Comparison of ENCODE assay signal across 20 cellular contexts in the genomic region with DNA sequence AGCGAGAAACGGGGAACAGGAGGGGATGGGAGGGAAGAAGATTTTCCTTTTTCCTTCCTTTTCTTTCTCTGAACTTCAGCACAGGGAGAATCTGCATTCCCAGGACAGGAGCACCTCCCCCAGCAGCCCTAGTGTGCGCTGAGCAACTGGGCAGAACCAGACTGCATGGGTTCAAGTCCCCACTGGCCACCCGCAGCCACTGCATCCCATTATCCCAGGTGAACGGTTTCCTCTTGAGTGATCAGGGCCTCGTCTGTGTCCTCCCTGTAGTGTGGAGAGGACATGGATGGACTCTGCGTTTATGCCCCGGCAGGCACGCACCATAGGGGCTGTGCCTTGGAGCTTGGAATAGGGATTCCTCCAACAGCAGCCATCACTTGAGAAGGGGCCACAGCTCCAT. TPM values are rescaled to one million over a fixed set of nuclear protein-coding genes. Genes with fewer than 3 reads are reported as not detected.
DNase-seq lines count a peak whose midpoint lies in the region; ATAC-seq and TF ChIP-seq lines count a peak whose summit lies in the region.
"Had no signal": no experiment of that assay in that cellular context is flagged by ENCODE, and none has a peak within 500 bp of the region (broad histone marks: within the 10 kb centered on the region; RNA-seq: fewer than 3 reads in every experiment).

No MANE protein-coding gene starts in this region.

- H3K23ac ChIP-seq in neuronal stem cell (ENCODE audit: low read depth, low read length, poor library complexity): no peak overlapping the region

- TF ChIP-seq EP300 in esophagus muscularis mucosa (IDR thresholded peaks at IDR 0.05): no peak

- H3K4me2 ChIP-seq in neuronal stem cell (ENCODE audit: insufficient read depth, low read length, poor library complexity, severe bottlenecking): no peak overlapping the region

- intact Hi-C loops in esophagus muscularis mucosa (cut with DNase I): no loop called here
- intact Hi-C loops in tibial artery (cut with DNase I; ENCODE audit: low total_unique reads): loop anchor here (5.0 kb wide), 2 partner anchors 88 to 458 kb away; no protein-coding TSS in a partner anchor

- H4K91ac ChIP-seq in neuronal stem cell (ENCODE audit: low read depth, low read length, poor library complexity): no peak overlapping the region

- TF ChIP-seq POLR2A in Peyer's patch (IDR thresholded peaks at IDR 0.05): no peak
- no peak for TF ChIP-seq POLR2A in esophagus muscularis mucosa (IDR thresholded peaks at IDR 0.05; ENCODE audit: low read depth)

- H2AK5ac ChIP-seq in neuronal stem cell (ENCODE audit: low read depth, low read length): no peak overlapping the region

- H3K27me3 Mint-ChIP-seq in activated naive CD8-positive, alpha-beta T cell treated with anti-CD3 and anti-CD28 coated beads for 36 hours: peaks cover 6% of the 10 kb centered on the region

- no peak overlapping the region for H2BK120ac ChIP-seq in neuronal stem cell (ENCODE audit: low read depth, low read length)

- WGBS in esophagus muscularis mucosa: 69% methylated on average over 6 of the region's 9 CpGs
- WGBS in neuronal stem cell (ENCODE audit: extremely low coverage in 2 of 2, insufficient read length in 2 of 2, insufficient replicate concordance in 1 of 2), 2 donors: no CpG with 5 or more reads among the region's 9 CpGs

- H4K8ac ChIP-seq in neuronal stem cell (ENCODE audit: low read depth, low read length): no peak overlapping the region

- no peak overlapping the region for H3K4me3 Mint-ChIP-seq in activated naive CD8-positive, alpha-beta T cell treated with anti-CD3 and anti-CD28 coated beads for 36 hours
- H3K4me3 Mint-ChIP-seq: activated B cell treated with CpG ODN at 0.5 μM for 24 hours; T-helper 1 cell treated with Interleukin-12 subunit alpha and Interleukin-12 subunit beta and Interleukin-4 antibody, amounts not matched to agents 30 μg/mL and 1 μg/mL, for 36 hours had no signal

- TF ChIP-seq CTCF in Peyer's patch (IDR thresholded peaks at IDR 0.05) (no peak), esophagus muscularis mucosa (IDR thresholded peaks at IDR 0.05) (no peak), tibial artery (IDR thresholded peaks at IDR 0.05) (peak in 1 of 2 experiments; percentile 18)

- peaks cover 1% of the 10 kb centered on the region for H3K79me1 ChIP-seq in neuronal stem cell (ENCODE audit: low read depth, low read length)

- H3K9ac ChIP-seq in neuronal stem cell (ENCODE audit: low read depth, low read length, poor library complexity): peak overlapping the region; percentile 9

- peaks cover 0 to 6% (median 5%) of the 10 kb centered on the region in 4 donors for H3K4me1 ChIP-seq in Peyer's patch
- peaks cover 9 to 49% (median 38%) of the 10 kb centered on the region in 4 donors for H3K4me1 ChIP-seq in esophagus muscularis mucosa
- peaks cover 2 to 12% of the 10 kb centered on the region in 2 donors for H3K4me1 ChIP-seq in neuronal stem cell (ENCODE audit: control insufficient read depth in 2 of 2, insufficient read depth in 1 of 2, low read depth in 1 of 2, low read length in 2 of 2)
- H3K4me1 ChIP-seq in tibial artery: peaks cover 0 to 65% (median 32%) of the 10 kb centered on the region in 4 donors

- DNase-seq in Peyer's patch: peak in 1 of 3 donors; percentile 34
- DNase-seq in esophagus muscularis mucosa (ENCODE audit: extremely low spot score): no peak
- DNase-seq in neuronal stem cell (ENCODE audit: low spot score): no peak
- DNase-seq in tibial artery: no peak
- no peak for DNase-seq in activated naive CD8-positive, alpha-beta T cell treated with anti-CD3 and anti-CD28 coated beads for 36 hours
- no peak for DNase-seq in stimulated activated CD4-positive, alpha-beta T cell treated with anti-CD3 and anti-CD28 coated beads, Interleukin-4, amount 100 ng/mL, for 4 hours
- DNase-seq: activated B cell treated with CpG ODN at 0.5 μM for 24 hours; activated effector memory CD4-positive, alpha-beta T cell treated with Interleukin-2 at 50 U/mL for 16 hours; dermis blood vessel endothelial cell; hippocampal formation; naive thymus-derived CD4-positive, alpha-beta T cell; NCI-H2081 treated with DMSO at 0.1 percent for 48 hours; stimulated activated CD4-positive, alpha-beta T cell treated with anti-CD3 and anti-CD28 coated beads, Interleukin-4, amount 100 ng/mL, for 24 hours had no signal

- H3K4ac ChIP-seq in neuronal stem cell (ENCODE audit: low read length): no peak overlapping the region

- no peaks in the 10 kb centered on the region for H3K36me3 Mint-ChIP-seq in activated naive CD8-positive, alpha-beta T cell treated with anti-CD3 and anti-CD28 coated beads for 36 hours
- H3K36me3 Mint-ChIP-seq: naive thymus-derived CD4-positive, alpha-beta T cell had no signal

- H3K27me3 ChIP-seq in Peyer's patch (no peaks in the 10 kb centered on the region), esophagus muscularis mucosa (peaks cover 0 to 10% (median 0%) of the 10 kb centered on the region in 4 donors), neuronal stem cell (ENCODE audit: control insufficient read depth in 3 of 3, insufficient read depth in 3 of 3, low read depth in 1 of 3, low read length in 3 of 3) (peaks cover 0 to 24% (median 20%) of the 10 kb centered on the region in 3 experiments), tibial artery (no peaks in the 10 kb centered on the region)

- H3K27ac Mint-ChIP-seq in activated naive CD8-positive, alpha-beta T cell treated with anti-CD3 and anti-CD28 coated beads for 36 hours: no peak overlapping the region
- H3K27ac Mint-ChIP-seq: activated B cell treated with CpG ODN at 0.5 μM for 24 hours; naive thymus-derived CD4-positive, alpha-beta T cell; T-helper 1 cell treated with Interleukin-12 subunit alpha and Interleukin-12 subunit beta and Interleukin-4 antibody, amounts not matched to agents 30 μg/mL and 1 μg/mL, for 36 hours had no signal

- no peak overlapping the region for H2BK12ac ChIP-seq in neuronal stem cell (ENCODE audit: low read length)

- H3K9me3 Mint-ChIP-seq in activated naive CD8-positive, alpha-beta T cell treated with anti-CD3 and anti-CD28 coated beads for 36 hours: no peaks in the 10 kb centered on the region
- H3K9me3 Mint-ChIP-seq: activated B cell treated with CpG ODN at 0.5 μM for 24 hours; T-helper 1 cell treated with Interleukin-12 subunit alpha and Interleukin-12 subunit beta and Interleukin-4 antibody, amounts not matched to agents 30 μg/mL and 1 μg/mL, for 36 hours had no signal

- peak overlapping the region; percentile 59 for H3K18ac ChIP-seq in neuronal stem cell (ENCODE audit: low read length)

- H3K27ac ChIP-seq in Peyer's patch (peak overlapping the region in 3 of 4 donors; percentile 49 to 87 (median 62)), esophagus muscularis mucosa (replicated peaks in 1 of 4) (peak overlapping the region; percentile 53 to 81 (median 78)), neuronal stem cell (replicated peaks; ENCODE audit: low read length) (no peak overlapping the region), tibial artery (peak overlapping the region; percentile 81 to 89)
- H3K27ac ChIP-seq: RWPE1 had no signal

- peaks cover 24% of the 10 kb centered on the region for H3K4me1 Mint-ChIP-seq in activated naive CD8-positive, alpha-beta T cell treated with anti-CD3 and anti-CD28 coated beads for 36 hours

- no peak overlapping the region for H3K14ac ChIP-seq in neuronal stem cell (ENCODE audit: low read length)

- H3K4me3 ChIP-seq in Peyer's patch (peak overlapping the region in 1 of 4 donors; percentile 25), esophagus muscularis mucosa (peak overlapping the region in 3 of 4 donors; percentile 32 to 44 (median 42)), neuronal stem cell (ENCODE audit: low read length in 2 of 2) (no peak overlapping the region), tibial artery (peak overlapping the region; percentile 35 to 54)

- no peak overlapping the region for H2BK15ac ChIP-seq in neuronal stem cell (ENCODE audit: low read length)

- no peaks in the 10 kb centered on the region for H3K36me3 ChIP-seq in Peyer's patch
- no peaks in the 10 kb centered on the region for H3K36me3 ChIP-seq in esophagus muscularis mucosa
- H3K36me3 ChIP-seq in neuronal stem cell (replicated peaks in 1 of 2; ENCODE audit: control insufficient read depth in 2 of 2, insufficient read depth in 2 of 2, low read length in 2 of 2): no peaks in the 10 kb centered on the region
- no peaks in the 10 kb centered on the region for H3K36me3 ChIP-seq in tibial artery

- peak overlapping the region; percentile 4 for H2BK5ac ChIP-seq in neuronal stem cell (ENCODE audit: low read length)

- ATAC-seq in GM21737 (IDR thresholded peaks at IDR 0.05; ENCODE audit: unreplicated experiment) (no peak), HG02588 (IDR thresholded peaks at IDR 0.05; ENCODE audit: unreplicated experiment) (no peak)
- ATAC-seq: esophagus mucosa; left colon; naive thymus-derived CD4-positive, alpha-beta T cell had no signal

- no peak overlapping the region for H2AFZ ChIP-seq in neuronal stem cell (ENCODE audit: low read length)

- H3K9me3 ChIP-seq in Peyer's patch: no peaks in the 10 kb centered on the region
- no peaks in the 10 kb centered on the region for H3K9me3 ChIP-seq in esophagus muscularis mucosa
- H3K9me3 ChIP-seq in neuronal stem cell (replicated peaks in 1 of 2; ENCODE audit: control insufficient read depth in 2 of 2, insufficient read depth in 1 of 2, low read depth in 1 of 2, low read length in 2 of 2): no peaks in the 10 kb centered on the region
- no peaks in the 10 kb centered on the region for H3K9me3 ChIP-seq in tibial artery

RNA-seq across cellular contexts. Expression of gene ANKRD60, which starts 53.0 kb away (rescaled TPM):
- total RNA-seq in Peyer's patch (not detected), esophagus muscularis mucosa (not detected)
- polyA plus RNA-seq in neuronal stem cell (2013, experiment 1 of 2): not detected
- polyA plus RNA-seq in neuronal stem cell (2013, experiment 2 of 2): not detected
- total RNA-seq in activated naive CD8-positive, alpha-beta T cell treated with anti-CD3 and anti-CD28 coated beads for 36 hours: not detected
- total RNA-seq: activated B cell treated with CpG ODN at 0.5 μM for 24 hours; aorta; dermis blood vessel endothelial cell; esophagus mucosa; left colon; naive thymus-derived CD4-positive, alpha-beta T cell had no signal
- polyA plus RNA-seq: aorta; naive thymus-derived CD4-positive, alpha-beta T cell had no signal

Comparison
In these comparisons a context has a peak if more than half of its experiments do, and no peak if none do; other contexts are left out.
1. H3K4me3 ChIP-seq: peak in esophagus muscularis mucosa (3 of 4) and tibial artery (2 of 2); none in neuronal stem cell (0 of 2).